21 cellular contexts compared by ENCODE assay signal in the genomic region with DNA sequence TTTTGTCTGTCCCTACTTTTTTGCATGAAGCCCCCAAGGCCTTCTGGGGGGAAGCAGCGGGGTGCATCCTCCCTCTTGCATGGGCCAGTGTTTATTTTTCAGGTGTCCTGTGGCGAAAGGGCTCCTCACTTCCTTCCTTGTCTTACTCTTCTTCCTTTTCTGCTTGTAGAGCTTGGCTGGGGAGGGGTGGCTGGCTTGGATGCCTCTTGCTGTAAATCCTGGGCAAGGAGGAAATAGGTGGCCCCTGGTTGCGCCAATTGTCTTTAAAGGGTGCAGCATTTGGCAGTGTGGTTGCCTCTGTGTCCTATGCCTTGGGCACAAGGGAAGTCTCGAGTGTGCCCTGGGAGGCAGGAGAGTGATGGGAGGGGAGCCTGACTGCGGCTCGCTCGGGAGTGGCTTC.
"Had no signal": no experiment of that assay in that cellular context is flagged by ENCODE, and none has a peak within 500 bp of the region (broad histone marks: within the 10 kb centered on the region; RNA-seq: fewer than 3 reads in every experiment).

No MANE protein-coding gene starts in this region.

- FAIRE-seq: HTR-8/SVneo, RCC 7860 had no signal

- H3K27ac ChIP-seq: KMS-11 had no signal

- H3K9me3 ChIP-seq: SK-N-SH had no signal

- DNase-seq: Kasumi-1, MM.1S, NCI-H1092 treated with DMSO at 0.1 percent for 48 hours, NCI-H1436, NCI-H187, NCI-H2029, NCI-H2081 treated with DMSO at 0.1 percent for 48 hours, NCI-H2171, NCI-H226, NCI-H446, NCI-H510A, NCI-H524 treated with DMSO at 0.1 percent for 48 hours, NCI-H69, NCI-H774, RPMI8226, SHP77, SK-N-SH had no signal

- ATAC-seq: K562 had no signal

- H3K4me3 ChIP-seq: K562 had no signal
